In the genomic region with DNA sequence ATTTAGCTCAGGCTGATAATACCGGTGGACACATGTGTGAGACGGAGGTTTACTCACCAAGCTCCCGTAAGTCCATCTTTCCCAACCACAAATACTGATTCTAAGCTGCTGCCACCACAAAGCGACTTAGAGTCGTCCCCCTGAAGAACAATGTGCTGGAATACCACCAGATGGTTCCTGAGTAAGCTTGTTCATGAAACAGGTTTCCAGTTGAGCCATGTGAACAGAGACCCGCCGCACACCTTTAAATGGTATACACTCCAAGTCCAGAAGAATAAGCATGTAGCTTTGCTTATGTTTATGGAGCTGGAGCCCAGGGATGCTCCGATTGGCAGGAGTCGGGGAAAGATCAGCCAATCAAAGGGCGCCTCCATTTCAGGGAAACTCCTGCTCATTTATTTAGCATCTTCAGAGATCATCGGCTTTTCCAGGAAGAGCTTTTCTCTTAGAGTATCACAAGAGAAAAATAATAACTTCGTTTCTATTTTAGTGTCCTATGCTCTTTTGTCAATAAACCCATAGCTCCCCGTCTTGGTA, we compare ENCODE assay signal across 1 cellular context.
TF ChIP-seq lines count a peak whose summit lies in the region.

No MANE protein-coding gene starts in this region.

TF ChIP-seq in WTC11, 78 proteins besides CTCF, POLR2A, EP300 and RAD21 (continued from another document):
- TF ChIP-seq, protein P1, sequence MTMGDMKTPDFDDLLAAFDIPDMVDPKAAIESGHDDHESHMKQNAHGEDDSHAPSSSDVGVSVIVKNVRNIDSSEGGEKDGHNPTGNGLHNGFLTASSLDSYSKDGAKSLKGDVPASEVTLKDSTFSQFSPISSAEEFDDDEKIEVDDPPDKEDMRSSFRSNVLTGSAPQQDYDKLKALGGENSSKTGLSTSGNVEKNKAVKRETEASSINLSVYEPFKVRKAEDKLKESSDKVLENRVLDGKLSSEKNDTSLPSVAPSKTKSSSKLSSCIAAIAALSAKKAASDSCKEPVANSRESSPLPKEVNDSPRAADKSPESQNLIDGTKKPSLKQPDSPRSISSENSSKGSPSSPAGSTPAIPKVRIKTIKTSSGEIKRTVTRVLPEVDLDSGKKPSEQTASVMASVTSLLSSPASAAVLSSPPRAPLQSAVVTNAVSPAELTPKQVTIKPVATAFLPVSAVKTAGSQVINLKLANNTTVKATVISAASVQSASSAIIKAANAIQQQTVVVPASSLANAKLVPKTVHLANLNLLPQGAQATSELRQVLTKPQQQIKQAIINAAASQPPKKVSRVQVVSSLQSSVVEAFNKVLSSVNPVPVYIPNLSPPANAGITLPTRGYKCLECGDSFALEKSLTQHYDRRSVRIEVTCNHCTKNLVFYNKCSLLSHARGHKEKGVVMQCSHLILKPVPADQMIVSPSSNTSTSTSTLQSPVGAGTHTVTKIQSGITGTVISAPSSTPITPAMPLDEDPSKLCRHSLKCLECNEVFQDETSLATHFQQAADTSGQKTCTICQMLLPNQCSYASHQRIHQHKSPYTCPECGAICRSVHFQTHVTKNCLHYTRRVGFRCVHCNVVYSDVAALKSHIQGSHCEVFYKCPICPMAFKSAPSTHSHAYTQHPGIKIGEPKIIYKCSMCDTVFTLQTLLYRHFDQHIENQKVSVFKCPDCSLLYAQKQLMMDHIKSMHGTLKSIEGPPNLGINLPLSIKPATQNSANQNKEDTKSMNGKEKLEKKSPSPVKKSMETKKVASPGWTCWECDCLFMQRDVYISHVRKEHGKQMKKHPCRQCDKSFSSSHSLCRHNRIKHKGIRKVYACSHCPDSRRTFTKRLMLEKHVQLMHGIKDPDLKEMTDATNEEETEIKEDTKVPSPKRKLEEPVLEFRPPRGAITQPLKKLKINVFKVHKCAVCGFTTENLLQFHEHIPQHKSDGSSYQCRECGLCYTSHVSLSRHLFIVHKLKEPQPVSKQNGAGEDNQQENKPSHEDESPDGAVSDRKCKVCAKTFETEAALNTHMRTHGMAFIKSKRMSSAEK (CRISPR knock-in tag; IDR thresholded peaks at IDR 0.05; ENCODE audit: borderline replicate concordance): no peak
- TF ChIP-seq JUN (CRISPR knock-in tag; IDR thresholded peaks at IDR 0.05) (no peak), GTF2I (CRISPR knock-in tag; conservative IDR thresholded peaks at IDR 0.05) (no peak), NR3C1 (CRISPR knock-in tag; conservative IDR thresholded peaks at IDR 0.05; ENCODE audit: low read depth) (no peak), KAT7 (CRISPR knock-in tag; IDR thresholded peaks at IDR 0.05; ENCODE audit: borderline replicate concordance) (no peak)
- TF ChIP-seq, protein P2, sequence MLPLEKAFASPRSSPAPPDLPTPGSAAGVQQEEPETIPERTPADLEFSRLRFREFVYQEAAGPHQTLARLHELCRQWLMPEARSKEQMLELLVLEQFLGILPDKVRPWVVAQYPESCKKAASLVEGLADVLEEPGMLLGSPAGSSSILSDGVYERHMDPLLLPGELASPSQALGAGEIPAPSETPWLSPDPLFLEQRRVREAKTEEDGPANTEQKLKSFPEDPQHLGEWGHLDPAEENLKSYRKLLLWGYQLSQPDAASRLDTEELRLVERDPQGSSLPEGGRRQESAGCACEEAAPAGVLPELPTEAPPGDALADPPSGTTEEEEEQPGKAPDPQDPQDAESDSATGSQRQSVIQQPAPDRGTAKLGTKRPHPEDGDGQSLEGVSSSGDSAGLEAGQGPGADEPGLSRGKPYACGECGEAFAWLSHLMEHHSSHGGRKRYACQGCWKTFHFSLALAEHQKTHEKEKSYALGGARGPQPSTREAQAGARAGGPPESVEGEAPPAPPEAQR (CRISPR knock-in tag; IDR thresholded peaks at IDR 0.05): no peak
- TF ChIP-seq, protein P3, sequence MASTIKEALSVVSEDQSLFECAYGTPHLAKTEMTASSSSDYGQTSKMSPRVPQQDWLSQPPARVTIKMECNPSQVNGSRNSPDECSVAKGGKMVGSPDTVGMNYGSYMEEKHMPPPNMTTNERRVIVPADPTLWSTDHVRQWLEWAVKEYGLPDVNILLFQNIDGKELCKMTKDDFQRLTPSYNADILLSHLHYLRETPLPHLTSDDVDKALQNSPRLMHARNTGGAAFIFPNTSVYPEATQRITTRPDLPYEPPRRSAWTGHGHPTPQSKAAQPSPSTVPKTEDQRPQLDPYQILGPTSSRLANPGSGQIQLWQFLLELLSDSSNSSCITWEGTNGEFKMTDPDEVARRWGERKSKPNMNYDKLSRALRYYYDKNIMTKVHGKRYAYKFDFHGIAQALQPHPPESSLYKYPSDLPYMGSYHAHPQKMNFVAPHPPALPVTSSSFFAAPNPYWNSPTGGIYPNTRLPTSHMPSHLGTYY (CRISPR knock-in tag; IDR thresholded peaks at IDR 0.05): no peak
